Comparison of ENCODE assay signal across 8 cellular contexts in the genomic region with DNA sequence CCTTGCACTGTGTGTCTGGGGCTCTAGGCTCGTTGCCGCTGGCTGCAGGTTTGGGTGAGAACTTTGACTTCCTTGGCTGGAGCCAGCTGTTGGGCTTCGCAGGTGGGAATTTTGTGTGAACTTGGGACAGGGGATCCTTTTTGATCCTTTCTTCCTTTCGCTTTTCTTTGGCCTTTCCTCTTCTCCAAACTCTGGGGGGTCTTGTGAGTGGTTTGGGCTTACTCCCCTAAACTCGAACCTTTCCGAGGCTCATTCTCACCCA. TPM values are rescaled to one million over a fixed set of nuclear protein-coding genes. Genes with fewer than 3 reads are reported as not detected.
DNase-seq lines count a peak whose midpoint lies in the region; ATAC-seq and TF ChIP-seq lines count a peak whose summit lies in the region.

No MANE protein-coding gene starts in this region.

- WGBS in suprapubic skin, result 31% methylated on average over 6 of the region's 6 CpGs

- no peaks in the 10 kb centered on the region for H3K27me3 Mint-ChIP-seq in activated CD4-positive, alpha-beta T cell treated with anti-CD3 and anti-CD28 coated beads for 36 hours
- no peaks in the 10 kb centered on the region for H3K27me3 Mint-ChIP-seq in activated naive CD8-positive, alpha-beta T cell treated with anti-CD3 and anti-CD28 coated beads, Interleukin-2, amount 50 U/mL, for 24 hours

- TF ChIP-seq CTCF in left lung (IDR thresholded peaks at IDR 0.05), result no peak
- no peak for TF ChIP-seq CTCF in suprapubic skin (IDR thresholded peaks at IDR 0.05)

- H3K36me3 Mint-ChIP-seq in activated CD4-positive, alpha-beta T cell treated with anti-CD3 and anti-CD28 coated beads for 36 hours (ENCODE audit: low read depth), result peaks cover 1% of the 10 kb centered on the region
- H3K36me3 Mint-ChIP-seq in activated naive CD8-positive, alpha-beta T cell treated with anti-CD3 and anti-CD28 coated beads, Interleukin-2, amount 50 U/mL, for 24 hours (ENCODE audit: low read depth), result peaks cover 2% of the 10 kb centered on the region

- peak overlapping the region; percentile 76 to 79 for H3K4me3 ChIP-seq in left lung
- H3K4me3 ChIP-seq in suprapubic skin, result peak overlapping the region; percentile 71

- POLR2A ChIA-PET in activated CD4-positive, alpha-beta T cell treated with anti-CD3 and anti-CD28 coated beads for 36 hours (lab: Charles Lee), result no interaction called here

- H3K36me3 ChIP-seq in left lung (no peaks in the 10 kb centered on the region), suprapubic skin (no peaks in the 10 kb centered on the region)

- DNase-seq in activated CD4-positive, alpha-beta T cell treated with anti-CD3 and anti-CD28 coated beads for 36 hours, result no peak
- DNase-seq in activated CD4-positive, alpha-beta T cell treated with anti-CD3 and anti-CD28 coated beads for 48 hours, result no peak
- no peak for DNase-seq in activated naive CD8-positive, alpha-beta T cell treated with anti-CD3 and anti-CD28 coated beads, Interleukin-2, amount 50 U/mL, for 24 hours
- no peak for DNase-seq in left lung
- no peak for DNase-seq in suprapubic skin (ENCODE audit: low spot score in 2 of 2)
- no peak for DNase-seq in RKO (ENCODE audit: low spot score)
- no peak for DNase-seq in sciatic nerve (ENCODE audit: low spot score)

- H3K27ac ChIP-seq in left lung, result peak overlapping the region in 1 of 2 donors; percentile 100
- no peak overlapping the region for H3K27ac ChIP-seq in suprapubic skin

- CTCF ChIA-PET in activated CD4-positive, alpha-beta T cell treated with anti-CD3 and anti-CD28 coated beads for 36 hours (lab: Charles Lee), result interaction anchor here (0.9 kb wide), 1 partner anchor 308 kb away, joined by 3 read pairs; no protein-coding TSS in a partner anchor

- H3K27ac Mint-ChIP-seq in activated CD4-positive, alpha-beta T cell treated with anti-CD3 and anti-CD28 coated beads for 36 hours, result peak overlapping the region; percentile 96
- peak overlapping the region; percentile 93 for H3K27ac Mint-ChIP-seq in activated naive CD8-positive, alpha-beta T cell treated with anti-CD3 and anti-CD28 coated beads, Interleukin-2, amount 50 U/mL, for 24 hours

- H3K27me3 ChIP-seq in left lung (no peaks in the 10 kb centered on the region), suprapubic skin (no peaks in the 10 kb centered on the region)

- peaks cover 53% of the 10 kb centered on the region for H3K4me1 Mint-ChIP-seq in activated CD4-positive, alpha-beta T cell treated with anti-CD3 and anti-CD28 coated beads for 36 hours
- H3K4me1 Mint-ChIP-seq in activated naive CD8-positive, alpha-beta T cell treated with anti-CD3 and anti-CD28 coated beads, Interleukin-2, amount 50 U/mL, for 24 hours, result peaks cover 51% of the 10 kb centered on the region

- no peaks in the 10 kb centered on the region for H3K9me3 Mint-ChIP-seq in activated CD4-positive, alpha-beta T cell treated with anti-CD3 and anti-CD28 coated beads for 36 hours (ENCODE audit: low read depth)
- no peaks in the 10 kb centered on the region for H3K9me3 Mint-ChIP-seq in activated naive CD8-positive, alpha-beta T cell treated with anti-CD3 and anti-CD28 coated beads, Interleukin-2, amount 50 U/mL, for 24 hours

- peak overlapping the region; percentile 82 for H3K4me3 Mint-ChIP-seq in activated CD4-positive, alpha-beta T cell treated with anti-CD3 and anti-CD28 coated beads for 36 hours
- peak overlapping the region; percentile 84 for H3K4me3 Mint-ChIP-seq in activated naive CD8-positive, alpha-beta T cell treated with anti-CD3 and anti-CD28 coated beads, Interleukin-2, amount 50 U/mL, for 24 hours

- TF ChIP-seq POLR2A in suprapubic skin (IDR thresholded peaks at IDR 0.05), result no peak

- TF ChIP-seq EP300 in suprapubic skin (IDR thresholded peaks at IDR 0.05), result no peak

- H3K4me1 ChIP-seq in left lung (peaks cover 10 to 41% of the 10 kb centered on the region in 2 donors), suprapubic skin (peaks cover 60% of the 10 kb centered on the region)

- no peak for ATAC-seq in activated CD4-positive, alpha-beta T cell treated with anti-CD3 and anti-CD28 coated beads for 36 hours
- ATAC-seq in activated naive CD8-positive, alpha-beta T cell treated with anti-CD3 and anti-CD28 coated beads, Interleukin-2, amount 50 U/mL, for 24 hours, result no peak
- ATAC-seq in left lung (no peak), GM18873 (IDR thresholded peaks at IDR 0.05; ENCODE audit: low FRiP score, unreplicated experiment) (no peak), sciatic nerve (no peak)

- H3K9me3 ChIP-seq in left lung, result no peaks in the 10 kb centered on the region
- H3K9me3 ChIP-seq in suprapubic skin, result no peaks in the 10 kb centered on the region

- intact Hi-C loops in activated CD4-positive, alpha-beta T cell treated with anti-CD3 and anti-CD28 coated beads for 36 hours (cut with DNase I, micrococcal nuclease), result loop anchor here in 1 of 2 experiments (1.0 to 5.0 kb wide), 9 partner anchors 50 to 1142 kb away; a partner anchor contains a TSS
- intact Hi-C loops in left lung (cut with DNase I), result no loop called here
- intact Hi-C loops in sciatic nerve (cut with DNase I), result no loop called here

RNA-seq across cellular contexts. Expression of a gene that starts 0.6 kb away (rescaled TPM):
- total RNA-seq in activated CD4-positive, alpha-beta T cell treated with anti-CD3 and anti-CD28 coated beads for 36 hours, result 10 to 100 TPM; 21.3 to 26.9 TPM
- total RNA-seq in left lung (10 to 100 TPM; 14.5 to 20.3 TPM), suprapubic skin (100 to 1,000 TPM in 1 of 4 donors, 10 to 100 TPM in 3; 41.9 to 113 (median 59.8) TPM), sciatic nerve (32.4 TPM)
